8 cellular contexts compared by ENCODE assay signal in the genomic region with DNA sequence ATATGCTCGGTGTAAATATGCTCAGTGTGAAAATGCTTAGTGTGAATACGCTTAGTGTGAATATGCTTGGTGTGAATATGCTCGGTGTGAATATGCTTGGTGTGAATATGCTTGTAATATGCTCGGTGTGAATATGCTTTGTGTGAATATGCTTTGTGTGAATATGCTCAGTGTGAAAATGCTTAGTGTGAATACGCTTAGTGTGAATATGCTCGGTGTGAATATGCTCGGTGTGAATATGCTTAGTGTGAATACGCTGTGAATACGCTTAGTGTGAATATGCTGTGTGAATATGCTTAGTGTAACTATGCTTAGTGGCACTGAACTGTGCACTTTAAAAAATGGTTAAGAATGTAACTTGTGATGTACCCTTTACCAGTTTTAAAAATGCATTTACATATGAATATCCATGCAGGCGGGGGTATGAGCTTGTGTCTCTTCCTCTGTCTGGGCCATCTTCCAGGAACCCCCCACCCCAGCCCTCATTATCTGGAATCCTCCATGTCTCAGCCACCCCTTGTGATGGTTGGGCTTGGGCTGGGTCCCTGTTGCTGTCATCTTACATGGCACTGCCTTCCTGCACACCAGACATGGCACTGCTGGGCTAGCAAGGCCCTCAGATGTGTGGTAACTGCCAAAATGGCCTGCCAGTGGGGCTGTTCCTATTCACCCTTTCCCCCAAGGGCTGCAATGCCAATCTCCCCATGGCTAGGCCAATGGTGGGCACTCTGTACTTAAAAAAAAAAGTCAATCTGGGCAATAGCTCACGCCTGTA. TPM values are rescaled to one million over a fixed set of nuclear protein-coding genes. Genes with fewer than 3 reads are reported as not detected.
DNase-seq lines count a peak whose midpoint lies in the region; ATAC-seq, FAIRE-seq and TF ChIP-seq lines count a peak whose summit lies in the region.
"Not testable (repeated sequence)": the region's sequence is repeated elsewhere in the genome, so short reads cannot be mapped to it uniquely, and the experiment has no call there.

No MANE protein-coding gene starts in this region.

- not testable (repeated sequence) for H2AFZ ChIP-seq in H1 (ENCODE audit: low read length)

- CTCF ChIA-PET in Calu3 (lab: Charles Lee) (interaction anchor here (0.6 kb wide), 1 partner anchor 246 kb away, joined by 3 read pairs; no protein-coding TSS in a partner anchor), H1 (lab: Charles Lee; ENCODE audit: partially characterized antibody) (interaction anchor here (0.6 to 1.5 kb wide), 2 partner anchors 9 to 29 kb away, joined by 3 to 8 read pairs; a partner anchor contains a TSS)
- CTCF ChIA-PET in activated CD8-positive, alpha-beta T cell treated with anti-CD3 and anti-CD28 coated beads, Interleukin-2, amount 10 ng/mL, durations not matched to agents 7 days and 5 days (lab: Charles Lee), result not testable (repeated sequence)

- H2BK120ac ChIP-seq in H1 (replicated peaks; ENCODE audit: low read depth, low read length), result not testable (repeated sequence)

- H3K4me1 ChIP-seq in Peyer's patch (peaks cover 0 to 28% (median 2%) of the 10 kb centered on the region in 4 donors), sigmoid colon (peaks cover 0 to 15% (median 0%) of the 10 kb centered on the region in 4 donors)
- H3K4me1 ChIP-seq in H1 (replicated peaks in 1 of 4; ENCODE audit: control insufficient read depth in 3 of 4, insufficient read depth in 4 of 4, low read length in 3 of 4), result not testable (repeated sequence)

- H3K56ac ChIP-seq in H1 (replicated peaks; ENCODE audit: insufficient read length, low read depth, low read length), result not testable (repeated sequence)

- H3K4me3 ChIP-seq in Peyer's patch; H1 (ENCODE audit: extremely low read depth in 1 of 4, insufficient read depth in 2 of 4, low read depth in 3 of 4, low read length in 4 of 4); sigmoid colon: not testable (repeated sequence)

- H4K20me1 ChIP-seq in H1 (replicated peaks in 1 of 2; ENCODE audit: control insufficient read depth in 1 of 2, insufficient read depth in 2 of 2, low read length in 2 of 2), result not testable (repeated sequence)

- not testable (repeated sequence) for H2BK15ac ChIP-seq in H1 (ENCODE audit: low read length)

- not testable (repeated sequence) for TF ChIP-seq POLR2A in Peyer's patch (IDR thresholded peaks at IDR 0.05); H1 (IDR thresholded peaks at IDR 0.05; ENCODE audit: control extremely low read depth in 1 of 2, low read depth in 2 of 2, low read length in 2 of 2); sigmoid colon (IDR thresholded peaks at IDR 0.05)

- not testable (repeated sequence) for H3K36me3 ChIP-seq in Peyer's patch; H1 (ENCODE audit: control insufficient read depth in 2 of 4, insufficient read depth in 4 of 4, low read length in 3 of 4); sigmoid colon

- H2BK12ac ChIP-seq in H1 (ENCODE audit: low read depth, low read length), result not testable (repeated sequence)

- peak overlapping the region; percentile 77 for H3K27ac Mint-ChIP-seq in Calu3 (ENCODE audit: unreplicated experiment)
- peak overlapping the region; percentile 43 for H3K27ac Mint-ChIP-seq in activated CD8-positive, alpha-beta T cell treated with anti-CD3 and anti-CD28 coated beads, Interleukin-2, amount 10 ng/mL, durations not matched to agents 7 days and 5 days
- H3K27ac Mint-ChIP-seq in activated naive CD4-positive, alpha-beta T cell treated with anti-CD3 and anti-CD28 coated beads, Interleukin-2, amount 50 U/mL, for 72 hours, result peak overlapping the region; percentile 78 to 84
- peak overlapping the region in 4 of 6 donors; percentile 53 to 93 (median 82) for H3K27ac Mint-ChIP-seq in naive B cell

- POLR2A ChIA-PET in activated CD8-positive, alpha-beta T cell treated with anti-CD3 and anti-CD28 coated beads, Interleukin-2, amount 10 ng/mL, durations not matched to agents 7 days and 5 days (lab: Charles Lee), result interaction anchor here (1.0 kb wide), 1 partner anchor 18 kb away, joined by 3 read pairs; no protein-coding TSS in a partner anchor
- POLR2A ChIA-PET in H1 (lab: Charles Lee; ENCODE audit: partially characterized antibody), result interaction anchor here (0.6 to 0.9 kb wide), 4 partner anchors 9 to 600 kb away, joined by 3 to 5 read pairs (median 3); no protein-coding TSS in a partner anchor

- H3K27me3 Mint-ChIP-seq in Calu3 (ENCODE audit: unreplicated experiment); activated CD8-positive, alpha-beta T cell treated with anti-CD3 and anti-CD28 coated beads, Interleukin-2, amount 10 ng/mL, durations not matched to agents 7 days and 5 days (ENCODE audit: low read depth); naive B cell: not testable (repeated sequence)

- not testable (repeated sequence) for H3K18ac ChIP-seq in H1 (ENCODE audit: extremely low read depth, low read length)

- not testable (repeated sequence) for TF ChIP-seq RAD21 in H1 (IDR thresholded peaks at IDR 0.05 in 1 of 2, conservative IDR thresholded peaks at IDR 0.05 in 1 of 2; ENCODE audit: low read depth in 2 of 2, low read length in 2 of 2)

- H3K27me3 ChIP-seq in Peyer's patch; H1 (replicated peaks in 1 of 4; ENCODE audit: control insufficient read depth in 3 of 4, extremely low read depth in 1 of 4, insufficient read depth in 3 of 4, low read length in 3 of 4); sigmoid colon: not testable (repeated sequence)

- not testable (repeated sequence) for H3K79me1 ChIP-seq in H1 (ENCODE audit: low read depth, low read length)

- intact Hi-C loops in Calu3 (cut with micrococcal nuclease; ENCODE audit: unreplicated experiment); sigmoid colon (cut with DNase I): not testable (repeated sequence)

- H3K4me1 Mint-ChIP-seq in Calu3 (ENCODE audit: low read depth, unreplicated experiment); naive B cell: not testable (repeated sequence)
- peaks cover 18% of the 10 kb centered on the region for H3K4me1 Mint-ChIP-seq in activated CD8-positive, alpha-beta T cell treated with anti-CD3 and anti-CD28 coated beads, Interleukin-2, amount 10 ng/mL, durations not matched to agents 7 days and 5 days (ENCODE audit: low read depth)

- not testable (repeated sequence) for H4K8ac ChIP-seq in H1 (ENCODE audit: extremely low read depth, insufficient read depth, low read length)

- not testable (repeated sequence) for ATAC-seq in activated CD8-positive, alpha-beta T cell treated with anti-CD3 and anti-CD28 coated beads, Interleukin-2, amount 10 ng/mL, durations not matched to agents 7 days and 5 days; activated naive CD4-positive, alpha-beta T cell treated with anti-CD3 and anti-CD28 coated beads, Interleukin-2, amount 50 U/mL, for 72 hours; naive B cell (ENCODE audit: low read depth in 2 of 2)

- H3K9me3 Mint-ChIP-seq in Calu3 (ENCODE audit: low read depth, unreplicated experiment) (peaks cover 12% of the 10 kb centered on the region), naive B cell (peaks cover 13 to 27% (median 15%) of the 10 kb centered on the region in 7 donors)
- H3K9me3 Mint-ChIP-seq in activated CD8-positive, alpha-beta T cell treated with anti-CD3 and anti-CD28 coated beads, Interleukin-2, amount 10 ng/mL, durations not matched to agents 7 days and 5 days (ENCODE audit: insufficient read depth), result not testable (repeated sequence)
- H3K9me3 Mint-ChIP-seq in activated naive CD4-positive, alpha-beta T cell treated with anti-CD3 and anti-CD28 coated beads, Interleukin-2, amount 50 U/mL, for 72 hours, result peaks cover 20 to 28% of the 10 kb centered on the region in 2 donors

- TF ChIP-seq CTCF in 22Rv1 (IDR thresholded peaks at IDR 0.05); Calu3 (IDR thresholded peaks at IDR 0.05; ENCODE audit: unreplicated experiment); Peyer's patch (IDR thresholded peaks at IDR 0.05); H1 (IDR thresholded peaks at IDR 0.05; ENCODE audit: control extremely low read depth in 1 of 3, insufficient read depth in 1 of 3, low read depth in 1 of 3, low read length in 3 of 3); sigmoid colon (IDR thresholded peaks at IDR 0.05): not testable (repeated sequence)

- H3K9ac ChIP-seq in H1 (replicated peaks in 1 of 4; ENCODE audit: extremely low read depth in 1 of 4, low read depth in 3 of 4, low read length in 3 of 4), result not testable (repeated sequence)

- H3K79me2 ChIP-seq in H1 (ENCODE audit: control insufficient read depth in 1 of 2, insufficient read depth in 2 of 2, low read length in 2 of 2), result not testable (repeated sequence)

- DNase-seq in Calu3; activated CD8-positive, alpha-beta T cell treated with anti-CD3 and anti-CD28 coated beads, Interleukin-2, amount 10 ng/mL, durations not matched to agents 7 days and 5 days; H1 (ENCODE audit: low read depth in 1 of 2, low spot score in 2 of 2); naive B cell: not testable (repeated sequence)
- peak in 2 of 3 donors; percentile 41 for DNase-seq in Peyer's patch
- DNase-seq in activated naive CD4-positive, alpha-beta T cell treated with anti-CD3 and anti-CD28 coated beads, Interleukin-2, amount 50 U/mL, for 72 hours (ENCODE audit: low spot score in 2 of 2), result peak in 1 of 2 donors; percentile 44
- peak; percentile 60 for DNase-seq in sigmoid colon

- H2AK5ac ChIP-seq in H1 (ENCODE audit: low read depth, low read length), result not testable (repeated sequence)

- TF ChIP-seq EP300 in H1 (IDR thresholded peaks at IDR 0.05; ENCODE audit: borderline replicate concordance in 1 of 2, low read depth in 2 of 2, low read length in 2 of 2); sigmoid colon (IDR thresholded peaks at IDR 0.05): not testable (repeated sequence)

- H3K27ac ChIP-seq in 22Rv1, result 0 out of 2 replicates have a peak overlapping the region, but pooled peaks have one; percentile 23
- H3K27ac ChIP-seq in Peyer's patch; H1 (ENCODE audit: low read depth, low read length); sigmoid colon: not testable (repeated sequence)

- 88% methylated on average over 11 of the region's 11 CpGs; no CpG with 5 or more reads in 1 of the 2 experiments for WGBS in H1 (ENCODE audit: extremely low coverage in 1 of 2, insufficient coverage in 1 of 2, insufficient read length in 1 of 2, insufficient replicate concordance in 2 of 2, low coverage in 1 of 2, low lambda C conversion rate in 2 of 2, missing lambda C conversion rate in 1 of 2), 2 experiments
- 89% methylated on average over 11 of the region's 11 CpGs for WGBS in sigmoid colon, 2 donors

- not testable (repeated sequence) for H3K9me3 ChIP-seq in Peyer's patch, sigmoid colon
- peaks cover 16 to 26% of the 10 kb centered on the region in 2 experiments for H3K9me3 ChIP-seq in H1 (ENCODE audit: insufficient read depth in 2 of 2, low read depth in 1 of 2, low read length in 1 of 2)

- H4K5ac ChIP-seq in H1 (ENCODE audit: insufficient read length, low read depth, low read length), result not testable (repeated sequence)

- H2BK20ac ChIP-seq in H1 (ENCODE audit: low read length), result not testable (repeated sequence)

- H3K4ac ChIP-seq in H1 (replicated peaks; ENCODE audit: insufficient read length, low read depth, low read length), result not testable (repeated sequence)

- not testable (repeated sequence) for H2BK5ac ChIP-seq in H1 (ENCODE audit: low read depth, low read length)

- FAIRE-seq in H1 (lab: Jason Lieb, UNC), result not testable (repeated sequence)

- H3K4me2 ChIP-seq in H1 (ENCODE audit: insufficient read depth in 1 of 2, low read depth in 2 of 2, low read length in 2 of 2), result not testable (repeated sequence)

- not testable (repeated sequence) for H3K23me2 ChIP-seq in H1 (ENCODE audit: low read depth, low read length)

- H3K36me3 Mint-ChIP-seq in Calu3 (ENCODE audit: insufficient read depth, unreplicated experiment) (peaks cover 55% of the 10 kb centered on the region), naive B cell (peaks cover 0 to 20% of the 10 kb centered on the region in 2 donors)
- peaks cover 30% of the 10 kb centered on the region for H3K36me3 Mint-ChIP-seq in activated CD8-positive, alpha-beta T cell treated with anti-CD3 and anti-CD28 coated beads, Interleukin-2, amount 10 ng/mL, durations not matched to agents 7 days and 5 days (ENCODE audit: low read depth)
- H3K36me3 Mint-ChIP-seq in activated naive CD4-positive, alpha-beta T cell treated with anti-CD3 and anti-CD28 coated beads, Interleukin-2, amount 50 U/mL, for 72 hours, result peaks cover 29 to 30% of the 10 kb centered on the region in 2 donors

- H4K91ac ChIP-seq in H1 (replicated peaks; ENCODE audit: insufficient read length, low read length), result not testable (repeated sequence)

- H3K4me3 Mint-ChIP-seq in Calu3 (ENCODE audit: low read depth, unreplicated experiment); activated CD8-positive, alpha-beta T cell treated with anti-CD3 and anti-CD28 coated beads, Interleukin-2, amount 10 ng/mL, durations not matched to agents 7 days and 5 days; naive B cell: not testable (repeated sequence)

- H3K23ac ChIP-seq in H1 (ENCODE audit: insufficient read length), result not testable (repeated sequence)

- not testable (repeated sequence) for H3K14ac ChIP-seq in H1 (ENCODE audit: insufficient read length)

- not testable (repeated sequence) for BruUV-seq in Calu3 (replicated peaks; lab: Mats Ljungman, UMichigan)

RNA-seq across cellular contexts. Expression of a gene that starts 9.6 kb away (rescaled TPM):
- 111 and 142 TPM in 2 replicates for total RNA-seq in Calu3 (2022)
- total RNA-seq in Peyer's patch, result 1 to 10 TPM in 3 of 4 donors, not detected in 1; 4.1 to 6.4 (median 4.9) TPM
- 1 to 10 TPM; 1.3 to 2.6 TPM for total RNA-seq in activated CD8-positive, alpha-beta T cell treated with anti-CD3 and anti-CD28 coated beads, Interleukin-2, amount 10 ng/mL, durations not matched to agents 7 days and 5 days
- total RNA-seq in activated naive CD4-positive, alpha-beta T cell treated with anti-CD3 and anti-CD28 coated beads, Interleukin-2, amount 50 U/mL, for 72 hours, result 1 to 10 TPM; 3.6 to 5.9 TPM
- total RNA-seq in H1 (2021; fragmentation: NEBNext Ultra II Directional; extraction: Animal tissue kit (Norgen Biotek cat#: 25700)), result 5.2 and 5.4 TPM in 2 replicates
- polyA plus RNA-seq in H1 (2011; rRNA removed), result 7.6 and 11.6 TPM in 2 replicates
- 5.3 TPM for polyA plus RNA-seq in H1 (2011; cell fraction: cytosol; rRNA removed)
- polyA plus RNA-seq in H1 (2011; cell fraction: nucleus; rRNA removed), result 8.3 TPM
- polyA plus RNA-seq in H1 (2012, experiment 1 of 2), result 3.0 to 7.5 TPM (median 5.8 TPM) in 4 replicates
- polyA plus RNA-seq in H1 (2012, experiment 2 of 2), result 6.4 TPM
- polyA plus RNA-seq in H1 (2013, experiment 1 of 2), result 15.6 TPM
- 14.7 TPM for polyA plus RNA-seq in H1 (2013, experiment 2 of 2)
- polyA minus RNA-seq in H1 (2011; rRNA and poly(A)+ RNA removed), result 0.24 TPM in 1 of 2 replicates, not detected in the other
- 3.5 TPM for polyA minus RNA-seq in H1 (2011; cell fraction: cytosol; rRNA and poly(A)+ RNA removed)
- 13.2 TPM for polyA minus RNA-seq in H1 (2011; cell fraction: nucleus; rRNA and poly(A)+ RNA removed)
- polyA plus RNA-seq in naive B cell (ENCODE audit: low read depth in 6 of 6), result not detected
- total RNA-seq in sigmoid colon, result 1 to 10 TPM in 1 of 4 donors, not detected in 3; 1.7 TPM
- 10 to 100 TPM; 33.0 to 37.9 (median 37.8) TPM for polyA plus RNA-seq in sigmoid colon

RNA-seq across cellular contexts. Expression of a gene that starts 53.3 kb away (rescaled TPM):
- total RNA-seq in Calu3 (2022), result 2.2 and 2.4 TPM in 2 replicates
- 10 to 100 TPM in 2 of 4 donors, 1 to 10 TPM in 2; 6.1 to 22.3 (median 11.1) TPM for total RNA-seq in Peyer's patch
- under 1 TPM; 0.21 to 0.32 TPM for total RNA-seq in activated CD8-positive, alpha-beta T cell treated with anti-CD3 and anti-CD28 coated beads, Interleukin-2, amount 10 ng/mL, durations not matched to agents 7 days and 5 days
- total RNA-seq in activated naive CD4-positive, alpha-beta T cell treated with anti-CD3 and anti-CD28 coated beads, Interleukin-2, amount 50 U/mL, for 72 hours, result 1 to 10 TPM; 1.5 to 1.8 TPM
- total RNA-seq in H1 (2021; fragmentation: NEBNext Ultra II Directional; extraction: Animal tissue kit (Norgen Biotek cat#: 25700)), result 12.8 and 16.2 TPM in 2 replicates
- polyA plus RNA-seq in H1 (2011; rRNA removed), result 14.1 and 21.8 TPM in 2 replicates
- polyA plus RNA-seq in H1 (2011; cell fraction: cytosol; rRNA removed), result 13.5 TPM
- polyA plus RNA-seq in H1 (2011; cell fraction: nucleus; rRNA removed), result 19.1 TPM
- polyA plus RNA-seq in H1 (2012, experiment 1 of 2), result 5.5 to 12.0 TPM (median 10.3 TPM) in 4 replicates
- polyA plus RNA-seq in H1 (2012, experiment 2 of 2), result 12.8 TPM
- 12.8 TPM for polyA plus RNA-seq in H1 (2013, experiment 1 of 2)
- 10.8 TPM for polyA plus RNA-seq in H1 (2013, experiment 2 of 2)
- polyA minus RNA-seq in H1 (2011; rRNA and poly(A)+ RNA removed), result 1.7 and 2.9 TPM in 2 replicates
- polyA minus RNA-seq in H1 (2011; cell fraction: cytosol; rRNA and poly(A)+ RNA removed), result 16.9 TPM
- 23.8 TPM for polyA minus RNA-seq in H1 (2011; cell fraction: nucleus; rRNA and poly(A)+ RNA removed)
- under 1 TPM in 1 of 6 donors, not detected in 5; 0.25 TPM for polyA plus RNA-seq in naive B cell (ENCODE audit: low read depth in 6 of 6)
- total RNA-seq in sigmoid colon, result 10 to 100 TPM; 37.2 to 54.3 (median 47.4) TPM
- 10 to 100 TPM in 1 of 3 donors, 1 to 10 TPM in 2; 5.3 to 14.4 (median 7.9) TPM for polyA plus RNA-seq in sigmoid colon

RNA-seq across cellular contexts. Expression of a gene that starts 53.3 kb away (rescaled TPM):
- total RNA-seq in Calu3 (2022) (140 and 150 TPM in 2 replicates), Peyer's patch (100 to 1,000 TPM in 3 of 4 donors, 10 to 100 TPM in 1; 87.6 to 177 (median 119) TPM), sigmoid colon (100 to 1,000 TPM in 2 of 4 donors, 10 to 100 TPM in 2; 88.2 to 102 (median 95.4) TPM)
- 100 to 1,000 TPM; 287 to 300 TPM for total RNA-seq in activated CD8-positive, alpha-beta T cell treated with anti-CD3 and anti-CD28 coated beads, Interleukin-2, amount 10 ng/mL, durations not matched to agents 7 days and 5 days
- 100 to 1,000 TPM; 287 to 318 TPM for total RNA-seq in activated naive CD4-positive, alpha-beta T cell treated with anti-CD3 and anti-CD28 coated beads, Interleukin-2, amount 50 U/mL, for 72 hours
- 190 and 194 TPM in 2 replicates for total RNA-seq in H1 (2021; fragmentation: NEBNext Ultra II Directional; extraction: Animal tissue kit (Norgen Biotek cat#: 25700))
- polyA plus RNA-seq in H1 (2011; rRNA removed) (75.8 and 81.4 TPM in 2 replicates), naive B cell (ENCODE audit: low read depth in 6 of 6) (10 to 100 TPM; 57.8 to 78.2 (median 65.1) TPM), sigmoid colon (10 to 100 TPM; 55.9 to 94.8 (median 61.3) TPM)
- 105 TPM for polyA plus RNA-seq in H1 (2011; cell fraction: cytosol; rRNA removed)
- polyA plus RNA-seq in H1 (2011; cell fraction: nucleus; rRNA removed), result 118 TPM
- polyA plus RNA-seq in H1 (2012, experiment 1 of 2), result 128 to 175 TPM (median 137 TPM) in 4 replicates
- 37.8 TPM for polyA plus RNA-seq in H1 (2012, experiment 2 of 2)
- 102 TPM for polyA plus RNA-seq in H1 (2013, experiment 1 of 2)
- polyA plus RNA-seq in H1 (2013, experiment 2 of 2), result 96.1 TPM
- polyA minus RNA-seq in H1 (2011; rRNA and poly(A)+ RNA removed), result 80.9 and 95.4 TPM in 2 replicates
- polyA minus RNA-seq in H1 (2011; cell fraction: cytosol; rRNA and poly(A)+ RNA removed), result 46.7 TPM
- 103 TPM for polyA minus RNA-seq in H1 (2011; cell fraction: nucleus; rRNA and poly(A)+ RNA removed)

Comparison
In these comparisons a context has a peak if more than half of its experiments do, and no peak if none do; other contexts are left out.
1. RNA of a gene that starts 9.6 kb away (total RNA-seq): 111 to 142 TPM in Calu3; 3.6 to 5.9 TPM in activated naive CD4-positive, alpha-beta T cell treated with anti-CD3 and anti-CD28 coated beads, Interleukin-2, amount 50 U/mL, for 72 hours, 5.2 to 5.4 TPM in H1, 4.1 to 6.4 TPM in Peyer's patch, 1.3 to 2.6 TPM in activated CD8-positive, alpha-beta T cell treated with anti-CD3 and anti-CD28 coated beads, Interleukin-2, amount 10 ng/mL, durations not matched to agents 7 days and 5 days and 1.7 TPM in sigmoid colon; every median in the first group is over 10 times any median in the second.
2. Peak in every context shown above with its lines, with median percentiles within 50 percentile points of each other: H3K27ac Mint-ChIP-seq.